8 cellular contexts compared by ENCODE assay signal in genomic region chr10:71319800-71320392, GRCh38. TPM values are rescaled to one million over a fixed set of nuclear protein-coding genes. Genes with fewer than 3 reads are reported as not detected.
DNase-seq lines count a peak whose midpoint lies in the region; ATAC-seq and TF ChIP-seq lines count a peak whose summit lies in the region.

No MANE protein-coding gene starts in this region.

- no peak for TF ChIP-seq EP300 in esophagus muscularis mucosa (IDR thresholded peaks at IDR 0.05)

- intact Hi-C loops in PC-3 (cut with micrococcal nuclease) (loop anchor here (1.0 to 10.0 kb wide), 4 partner anchors 20 to 575 kb away; no protein-coding TSS in a partner anchor), esophagus muscularis mucosa (cut with DNase I) (loop anchor here (2.0 to 10.0 kb wide), 6 partner anchors 57 to 575 kb away; partner anchors contain the start of gene CDH23)

- CTCF ChIA-PET in PC-3 (lab: Charles Lee): interaction anchor here (0.5 to 1.4 kb wide), 4 partner anchors 14 to 176 kb away, joined by 3 to 4 read pairs (median 4); no protein-coding TSS in a partner anchor

- peak overlapping the region; percentile 65 for H3K9ac ChIP-seq in PC-3 (ENCODE audit: low read length)
- H3K9ac ChIP-seq in rectal smooth muscle tissue (ENCODE audit: low read length): peak overlapping the region; percentile 86

- TF ChIP-seq CTCF in PC-3 (conservative IDR thresholded peaks at IDR 0.05; ENCODE audit: low read depth, low read length) (no peak), esophagus muscularis mucosa (IDR thresholded peaks at IDR 0.05) (no peak)

- no peak for DNase-seq in PC-3
- DNase-seq in esophagus muscularis mucosa (ENCODE audit: extremely low spot score): no peak
- no peak for DNase-seq in dedifferentiated amniotic fluid mesenchymal stem cell (ENCODE audit: extremely low spot score)
- DNase-seq in effector CD8-positive, alpha-beta T cell (lab: John Stamatoyannopoulos, UW): no peak
- no peak for DNase-seq in AML-193 (lab: John Stamatoyannopoulos, UW)

- TF ChIP-seq POLR2A in esophagus muscularis mucosa (IDR thresholded peaks at IDR 0.05; ENCODE audit: low read depth): no peak

- no peaks in the 10 kb centered on the region for H3F3A ChIP-seq in PC-3 (ENCODE audit: low read length, unreplicated experiment)

- H3K9me3 ChIP-seq in PC-3 (ENCODE audit: low read length): no peaks in the 10 kb centered on the region
- H3K9me3 ChIP-seq in esophagus muscularis mucosa: no peaks in the 10 kb centered on the region

- H3K4me3 ChIP-seq in PC-3 (ENCODE audit: low read length) (peak overlapping the region; percentile 93), esophagus muscularis mucosa (peak overlapping the region; percentile 71 to 93 (median 84)), rectal smooth muscle tissue (ENCODE audit: low read length) (peak overlapping the region; percentile 88)

- peak overlapping the region; percentile 97 for H3K4me2 ChIP-seq in PC-3 (ENCODE audit: low read length)

- POLR2A ChIA-PET in PC-3 (lab: Charles Lee; ENCODE audit: unreplicated experiment): no interaction called here

- H3K9me2 ChIP-seq in PC-3 (replicated peaks; ENCODE audit: low read length): no peaks in the 10 kb centered on the region

- H4K20me1 ChIP-seq in PC-3 (ENCODE audit: low read length): no peaks in the 10 kb centered on the region

- no peaks in the 10 kb centered on the region for H3K79me2 ChIP-seq in PC-3 (ENCODE audit: low read length)

- no TSS peak for BruUV-seq in PC-3 (replicated peaks; lab: Mats Ljungman, UMichigan)

- 60% methylated on average over 6 of the region's 8 CpGs for whole genome bisulfite sequencing in esophagus muscularis mucosa

- peaks cover 7% of the 10 kb centered on the region; the same call in 1 of the 2 replicates for H3K4me1 ChIP-seq in PC-3 (ENCODE audit: insufficient read depth, low read length)
- H3K4me1 ChIP-seq in esophagus muscularis mucosa: peaks cover 12 to 23% (median 17%) of the 10 kb centered on the region in 4 donors
- peaks cover 2% of the 10 kb centered on the region for H3K4me1 ChIP-seq in rectal smooth muscle tissue (ENCODE audit: control insufficient read depth, insufficient read depth, low read length)

- H3K36me3 ChIP-seq in PC-3 (ENCODE audit: low read depth, low read length) (no peaks in the 10 kb centered on the region), esophagus muscularis mucosa (peaks cover 0 to 24% (median 8%) of the 10 kb centered on the region in 4 donors), rectal smooth muscle tissue (ENCODE audit: control insufficient read depth, insufficient read depth, low read length) (no peaks in the 10 kb centered on the region)

- H3K27me3 ChIP-seq in PC-3 (ENCODE audit: low read length) (no peaks in the 10 kb centered on the region), esophagus muscularis mucosa (no peaks in the 10 kb centered on the region), rectal smooth muscle tissue (ENCODE audit: control insufficient read depth, insufficient read depth, low read length) (no peaks in the 10 kb centered on the region)

- no peak overlapping the region for H3K27ac ChIP-seq in PC-3 (ENCODE audit: low read length)
- peak overlapping the region; percentile 81 to 87 (median 85) for H3K27ac ChIP-seq in esophagus muscularis mucosa (replicated peaks in 1 of 4)
- H3K27ac ChIP-seq in rectal smooth muscle tissue (ENCODE audit: low read depth, low read length): peak overlapping the region; percentile 71

- peak; percentile 23 for ATAC-seq in GM19324 (IDR thresholded peaks at IDR 0.05; ENCODE audit: low FRiP score, unreplicated experiment)
- peak; percentile 33 for ATAC-seq in PC-3
- no peak for ATAC-seq in HG02642 (IDR thresholded peaks at IDR 0.05; ENCODE audit: poor library complexity, unreplicated experiment)

- peak overlapping the region; percentile 99 for H2AFZ ChIP-seq in PC-3 (ENCODE audit: low read length)

RNA-seq across cellular contexts. Expression of gene SLC29A3, which starts 0.8 kb away (rescaled TPM):
- total RNA-seq in PC-3 (2014; rRNA removed): 3.9 and 4.4 TPM in 2 replicates
- total RNA-seq in esophagus muscularis mucosa: 1 to 10 TPM; 4.0 to 6.9 (median 5.0) TPM
